17 cellular contexts compared by ENCODE assay signal in the genomic region with DNA sequence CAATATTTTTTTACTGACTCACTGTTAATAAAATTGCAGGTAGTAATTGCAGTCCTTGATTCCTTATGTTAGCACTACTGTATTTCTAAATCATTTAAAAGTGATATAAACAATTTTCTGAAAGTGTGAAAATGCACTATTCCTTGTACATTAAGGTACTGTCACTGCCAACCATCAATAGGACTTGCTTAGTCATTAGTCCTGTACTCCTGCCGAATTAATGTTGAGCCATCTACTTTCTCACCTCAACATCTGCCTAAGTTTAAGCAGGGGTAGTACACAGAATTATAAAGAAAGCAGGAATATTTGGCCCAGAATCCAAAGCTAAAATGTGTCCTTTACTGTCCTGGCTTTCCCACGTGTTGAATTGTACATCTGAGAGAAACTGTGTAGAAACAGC.
DNase-seq lines count a peak whose midpoint lies in the region; ATAC-seq and TF ChIP-seq lines count a peak whose summit lies in the region.
"Had no signal": no experiment of that assay in that cellular context is flagged by ENCODE, and none has a peak within 500 bp of the region (broad histone marks: within the 10 kb centered on the region; RNA-seq: fewer than 3 reads in every experiment).

No MANE protein-coding gene starts in this region.

- ATAC-seq in HG03280 (IDR thresholded peaks at IDR 0.05; ENCODE audit: unreplicated experiment) (no peak), GM18502 (IDR thresholded peaks at IDR 0.05; ENCODE audit: poor library complexity, unreplicated experiment) (no peak)
- ATAC-seq: HepG2, Panc1 had no signal

- no peaks in the 10 kb centered on the region for H3K9me3 Mint-ChIP-seq in activated naive CD4-positive, alpha-beta T cell treated with anti-CD3 and anti-CD28 coated beads, Interleukin-2, amount 10 ng/mL, durations not matched to agents 7 days and 5 days

- CTCF ChIA-PET in activated naive CD4-positive, alpha-beta T cell treated with anti-CD3 and anti-CD28 coated beads, Interleukin-2, amount 10 ng/mL, durations not matched to agents 7 days and 5 days (lab: Charles Lee) = no interaction called here

- no peak for TF ChIP-seq POLR2A in erythroblast (IDR thresholded peaks at IDR 0.05; ENCODE audit: low read length)

- H3K36me3 Mint-ChIP-seq in activated naive CD4-positive, alpha-beta T cell treated with anti-CD3 and anti-CD28 coated beads, Interleukin-2, amount 10 ng/mL, durations not matched to agents 7 days and 5 days = no peaks in the 10 kb centered on the region

- in situ Hi-C loops in Caki2 (cut with HindIII; ENCODE audit: low pct_unique_long_range_greater_than_20kb, low sequenced_read_pairs) = no loop called here

- no peak overlapping the region for H3K27ac Mint-ChIP-seq in activated naive CD4-positive, alpha-beta T cell treated with anti-CD3 and anti-CD28 coated beads, Interleukin-2, amount 10 ng/mL, durations not matched to agents 7 days and 5 days

- H3K27me3 Mint-ChIP-seq in activated naive CD4-positive, alpha-beta T cell treated with anti-CD3 and anti-CD28 coated beads, Interleukin-2, amount 10 ng/mL, durations not matched to agents 7 days and 5 days = peaks cover 4% of the 10 kb centered on the region

- H3K4me1 Mint-ChIP-seq in activated naive CD4-positive, alpha-beta T cell treated with anti-CD3 and anti-CD28 coated beads, Interleukin-2, amount 10 ng/mL, durations not matched to agents 7 days and 5 days = no peaks in the 10 kb centered on the region

- peak; percentile 16 for DNase-seq in A172 (ENCODE audit: low spot score)
- DNase-seq in Caki2 (ENCODE audit: low read depth) = peak; percentile 39
- peak; percentile 12 for DNase-seq in NCI-H460 (ENCODE audit: extremely low read depth, low read depth)
- peak; percentile 60 to 82 for DNase-seq in erythroblast (lab: John Stamatoyannopoulos, UW)
- no peak for DNase-seq in activated naive CD4-positive, alpha-beta T cell treated with anti-CD3 and anti-CD28 coated beads, Interleukin-2, amount 10 ng/mL, durations not matched to agents 7 days and 5 days
- DNase-seq: AML-193, GDM1, GOT3, NCI-H1694 treated with DMSO at 0.1 percent for 48 hours, NCI-H510A treated with DMSO at 0.1 percent for 48 hours, NCI-H774, SW 1271, T-helper 2 cell had no signal

- H3K4me3 Mint-ChIP-seq in activated naive CD4-positive, alpha-beta T cell treated with anti-CD3 and anti-CD28 coated beads, Interleukin-2, amount 10 ng/mL, durations not matched to agents 7 days and 5 days = no peak overlapping the region
